ENCODE assay signal across 8 cellular contexts in the genomic region with DNA sequence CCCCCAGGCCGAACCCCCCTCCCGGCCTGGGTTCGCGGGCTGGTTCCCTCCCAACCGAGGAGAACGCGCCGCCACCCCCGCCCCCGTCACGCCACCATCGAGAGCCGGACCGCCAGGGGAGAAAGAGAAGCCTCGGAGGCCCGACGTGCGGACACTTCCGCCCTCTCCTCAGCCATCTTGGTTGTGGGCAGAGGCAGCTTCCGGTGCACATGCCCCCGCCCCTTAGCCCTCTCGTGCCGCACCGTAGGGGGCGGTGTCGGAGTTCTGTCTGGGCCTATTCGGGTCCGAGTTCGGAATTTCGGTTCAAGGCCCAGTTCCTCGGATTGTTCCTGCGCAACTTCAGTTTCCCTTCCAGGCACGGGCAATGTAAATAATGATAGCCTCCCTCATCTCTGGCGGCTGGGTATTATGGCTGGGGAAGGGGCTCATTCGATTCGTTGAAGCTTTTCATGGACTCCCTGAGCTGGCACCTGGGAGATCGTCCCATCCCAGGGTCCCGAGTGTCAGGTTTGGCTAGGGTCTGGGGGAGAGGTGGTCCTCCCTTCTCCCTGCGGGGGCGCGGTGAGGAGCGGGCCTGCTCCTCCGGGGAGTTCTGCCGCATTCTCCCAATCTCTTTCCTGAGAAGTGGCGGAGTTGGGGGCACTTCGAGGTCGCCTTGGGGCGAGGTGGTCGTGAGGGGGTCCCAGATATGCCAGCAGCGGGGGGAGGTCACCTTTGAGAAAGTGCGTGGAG. TPM values are rescaled to one million over a fixed set of nuclear protein-coding genes. Genes with fewer than 3 reads are reported as not detected.
DNase-seq lines count a peak whose midpoint lies in the region; ATAC-seq and TF ChIP-seq lines count a peak whose summit lies in the region.

A gene with protein sequence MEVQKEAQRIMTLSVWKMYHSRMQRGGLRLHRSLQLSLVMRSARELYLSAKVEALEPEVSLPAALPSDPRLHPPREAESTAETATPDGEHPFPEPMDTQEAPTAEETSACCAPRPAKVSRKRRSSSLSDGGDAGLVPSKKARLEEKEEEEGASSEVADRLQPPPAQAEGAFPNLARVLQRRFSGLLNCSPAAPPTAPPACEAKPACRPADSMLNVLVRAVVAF (plus strand): TSS at position 225 of the 732 bp plus-strand sequence. CDS start 2,776 bp downstream, outside the sequence.
A gene with protein sequence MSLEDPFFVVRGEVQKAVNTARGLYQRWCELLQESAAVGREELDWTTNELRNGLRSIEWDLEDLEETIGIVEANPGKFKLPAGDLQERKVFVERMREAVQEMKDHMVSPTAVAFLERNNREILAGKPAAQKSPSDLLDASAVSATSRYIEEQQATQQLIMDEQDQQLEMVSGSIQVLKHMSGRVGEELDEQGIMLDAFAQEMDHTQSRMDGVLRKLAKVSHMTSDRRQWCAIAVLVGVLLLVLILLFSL (minus strand): TSS at position 189 of the 732 bp plus-strand sequence. CDS start 202 bp downstream, outside the sequence.

- H3K27me3 ChIP-seq in mammary epithelial cell (ENCODE audit: insufficient read depth, low read length), result no peaks in the 10 kb centered on the region
- no peaks in the 10 kb centered on the region for H3K27me3 ChIP-seq in smooth muscle cell (ENCODE audit: low read depth)

- ATAC-seq in GM18511 (IDR thresholded peaks at IDR 0.05; ENCODE audit: unreplicated experiment), result peak; percentile 41
- peak; percentile 34 for ATAC-seq in HG03135 (IDR thresholded peaks at IDR 0.05; ENCODE audit: unreplicated experiment)

- H3K36me3 ChIP-seq in mammary epithelial cell (ENCODE audit: insufficient read depth, low read length) (no peaks in the 10 kb centered on the region), smooth muscle cell (ENCODE audit: low read depth) (no peaks in the 10 kb centered on the region)

- peak within 1 kb of the TSS; percentile 90 for H2AFZ ChIP-seq in mammary epithelial cell (ENCODE audit: low read depth, low read length)
- no peak within 1 kb of the TSS for H2AFZ ChIP-seq in smooth muscle cell (ENCODE audit: low read depth)

- peak; percentile 79 for DNase-seq in 8988T
- DNase-seq in NCI-H2227 (lab: John Stamatoyannopoulos, UW; ENCODE audit: unreplicated experiment), result peak; percentile 90
- peak; percentile 93 for DNase-seq in mammary epithelial cell
- DNase-seq in iPS-NIHi7 (ENCODE audit: extremely low spot score), result peak; percentile 86
- peak; percentile 75 for DNase-seq in smooth muscle cell (lab: John Stamatoyannopoulos, UW; ENCODE audit: unreplicated experiment)

- peak within 1 kb of the TSS; percentile 81 for H3K4me3 ChIP-seq in WI38 (ENCODE audit: low read depth, low read length)
- H3K4me3 ChIP-seq in mammary epithelial cell (replicated peaks in 1 of 3; ENCODE audit: insufficient read depth in 1 of 3, low read depth in 2 of 3, low read length in 3 of 3), result peak within 1 kb of the TSS; percentile 61 to 93 (median 74)
- H3K4me3 ChIP-seq in smooth muscle cell, result peak within 1 kb of the TSS; percentile 75

- H4K20me1 ChIP-seq in mammary epithelial cell (ENCODE audit: insufficient read depth, low read length) (peaks cover 8% of the 10 kb centered on the region), smooth muscle cell (ENCODE audit: low read depth) (peaks cover 25% of the 10 kb centered on the region)

- WGBS in mammary epithelial cell (ENCODE audit: low coverage, missing lambda C conversion rate), result 1% methylated on average over 23 of the region's 51 CpGs
- 2% methylated on average over 36 of the region's 51 CpGs for WGBS in smooth muscle cell (ENCODE audit: low lambda C conversion rate)

- peak within 1 kb of the TSS; percentile 93 for H3K27ac ChIP-seq in mammary epithelial cell (ENCODE audit: insufficient read depth, low read depth, low read length)
- H3K27ac ChIP-seq in smooth muscle cell (ENCODE audit: low read depth), result peak within 1 kb of the TSS; percentile 91

- intact Hi-C loops in mammary epithelial cell (cut with micrococcal nuclease), result loop anchor here (1.0 to 5.0 kb wide), 7 partner anchors 16 to 932 kb away; a partner anchor contains a TSS

- H3F3A ChIP-seq in smooth muscle cell (ENCODE audit: low read depth), result peaks cover 17% of the 10 kb centered on the region

- BruUV-seq in mammary epithelial cell (replicated peaks; lab: Mats Ljungman, UMichigan), result no TSS peak

- H3K79me2 ChIP-seq in mammary epithelial cell (ENCODE audit: insufficient read depth, low read length) (peaks cover 55% of the 10 kb centered on the region), smooth muscle cell (ENCODE audit: low read depth) (peaks cover 12% of the 10 kb centered on the region)

- CTCF ChIA-PET in mammary epithelial cell (lab: Charles Lee; ENCODE audit: low non-redundant PET), result interaction anchor here (0.6 kb wide), 2 partner anchors 8 to 472 kb away, joined by 4 to 9 read pairs; no protein-coding TSS in a partner anchor

- H3K4me1 ChIP-seq in mammary epithelial cell (ENCODE audit: insufficient read depth, low read length) (peaks cover 16% of the 10 kb centered on the region), smooth muscle cell (ENCODE audit: low read depth) (peaks cover 3% of the 10 kb centered on the region)

- in situ Hi-C loops in mammary epithelial cell (cut with MboI; ENCODE audit: low sequenced_read_pairs in 2 of 2), result no loop called here

- dilution Hi-C loops in mammary epithelial cell (cut with HindIII; ENCODE audit: low sequenced_read_pairs), result loop anchor here (5.0 kb wide), 3 partner anchors 37 to 112 kb away; no protein-coding TSS in a partner anchor

- H3K9me3 ChIP-seq in mammary epithelial cell (replicated peaks; ENCODE audit: insufficient read depth, low read length) (no peaks in the 10 kb centered on the region), smooth muscle cell (replicated peaks; ENCODE audit: low read depth) (no peaks in the 10 kb centered on the region)

- peak within 1 kb of the TSS; percentile 99 for H3K4me2 ChIP-seq in mammary epithelial cell (ENCODE audit: insufficient read depth, low read depth, low read length)
- peak within 1 kb of the TSS; percentile 93 for H3K4me2 ChIP-seq in smooth muscle cell

- TF ChIP-seq CTCF in WI38 (IDR thresholded peaks at IDR 0.05; ENCODE audit: low read depth, low read length), result peak; percentile 34; the same call in 1 of the 2 replicates
- TF ChIP-seq CTCF in mammary epithelial cell (conservative IDR thresholded peaks at IDR 0.05 in 1 of 2, IDR thresholded peaks at IDR 0.05 in 1 of 2; ENCODE audit: extremely low read depth in 1 of 2, insufficient read depth in 1 of 2, low read depth in 1 of 2, low read length in 2 of 2), result peak; percentile 27 to 70
- peak; percentile 36 for TF ChIP-seq CTCF in smooth muscle cell (IDR thresholded peaks at IDR 0.05; ENCODE audit: borderline replicate concordance, insufficient read depth, poor library complexity, severe bottlenecking)

- peak within 1 kb of the TSS; percentile 88 for H3K9ac ChIP-seq in mammary epithelial cell (ENCODE audit: insufficient read depth, low read length)
- H3K9ac ChIP-seq in smooth muscle cell (ENCODE audit: low read depth), result peak within 1 kb of the TSS; percentile 95

RNA-seq across cellular contexts. Expression of the first gene that starts in this region (rescaled TPM):
- total RNA-seq in mammary epithelial cell (100 to 1,000 TPM in 1 of 2 donors, 10 to 100 TPM in 1; 16.2 to 108 TPM), smooth muscle cell (113 and 118 TPM in 2 replicates)
- polyA plus RNA-seq in mammary epithelial cell (42.1 TPM), smooth muscle cell (732 and 766 TPM in 2 replicates)
- 25.5 TPM for polyA minus RNA-seq in mammary epithelial cell

RNA-seq across cellular contexts. Expression of the second gene that starts in this region (rescaled TPM):
- total RNA-seq in mammary epithelial cell, result 10 to 100 TPM; 33.7 to 48.0 TPM
- polyA plus RNA-seq in mammary epithelial cell, result 67.4 TPM
- 102 TPM for polyA minus RNA-seq in mammary epithelial cell
- 37.6 and 59.6 TPM in 2 replicates for total RNA-seq in smooth muscle cell
- polyA plus RNA-seq in smooth muscle cell, result 69.1 and 83.1 TPM in 2 replicates

Comparison
In these comparisons a context has a peak if more than half of its experiments do, and no peak if none do; other contexts are left out.
1. Peak in every context shown above with its lines: DNase-seq, ATAC-seq, H3K4me3 ChIP-seq and H3K27ac ChIP-seq.
2. RNA of the first gene that starts in this region (polyA plus RNA-seq): 732 to 766 TPM in smooth muscle cell; 42.1 TPM in mammary epithelial cell (single experiment); every median in the first group is over 10 times any median in the second.